In the genomic region with DNA sequence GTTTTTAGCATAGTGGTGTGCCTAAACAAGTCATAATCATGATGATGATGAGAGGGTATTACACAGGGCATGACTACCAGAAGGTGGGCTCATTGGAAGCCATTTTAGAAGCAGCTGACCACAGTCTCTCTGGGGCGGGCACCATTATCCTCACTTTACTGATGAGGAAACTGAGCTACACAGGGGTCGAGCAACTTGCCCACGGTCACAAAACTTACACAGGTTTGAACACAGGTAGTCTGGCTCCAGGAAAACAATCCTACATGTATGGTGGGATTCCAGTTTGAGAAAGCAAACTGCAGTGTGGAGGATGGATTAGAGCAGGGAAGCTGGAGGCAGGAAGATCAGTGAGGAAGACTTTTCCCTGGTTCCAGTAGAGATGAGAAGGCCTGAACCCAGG, we compare ENCODE assay signal across 1 cellular context.
TF ChIP-seq lines count a peak whose summit lies in the region.

No MANE protein-coding gene starts in this region.

TF ChIP-seq in IMR-90, 13 proteins besides CTCF, POLR2A, EP300 and RAD21 (continued from another document):
- TF ChIP-seq MAZ (IDR thresholded peaks at IDR 0.05; ENCODE audit: borderline replicate concordance, low read depth, low read length) (no peak), RFX5 (IDR thresholded peaks at IDR 0.05; ENCODE audit: low read depth, low read length) (no peak)
